Comparison of ENCODE assay signal across 8 cellular contexts in genomic region chr10:61750943-61751471, GRCh38.
A peak's percentile ranks its signal among the peaks of the same experiment; 100 is the strongest.
DNase-seq lines count a peak whose midpoint lies in the region; ATAC-seq and TF ChIP-seq lines count a peak whose summit lies in the region.

No MANE protein-coding gene starts in this region.

- H3K4me1 ChIP-seq in lower lobe of right lung, result peaks cover 21% of the 10 kb centered on the region

- no peaks in the 10 kb centered on the region for H3K27me3 Mint-ChIP-seq in HFFc6 (ENCODE audit: insufficient read depth)
- H3K27me3 Mint-ChIP-seq in chondrocyte (ENCODE audit: low read depth), result no peaks in the 10 kb centered on the region

- intact Hi-C loops in lower lobe of right lung (cut with DNase I), result no loop called here

- H3K27ac ChIP-seq in lower lobe of right lung, result no peak overlapping the region

- ATAC-seq in activated CD4-positive, CD25-positive, alpha-beta regulatory T cell treated with anti-CD3 and anti-CD28 coated beads, Interleukin-2, amount 50 U/mL, for 24 hours, result peak; percentile 89 to 93
- ATAC-seq in lower lobe of right lung, result peak; percentile 96 to 97

- H3K36me3 Mint-ChIP-seq in HFFc6 (ENCODE audit: low read depth) (no peaks in the 10 kb centered on the region), chondrocyte (ENCODE audit: low read depth) (no peaks in the 10 kb centered on the region)

- H3K36me3 ChIP-seq in lower lobe of right lung, result no peaks in the 10 kb centered on the region

- H3K4me3 Mint-ChIP-seq in HFFc6 (no peak overlapping the region; the same call in 1 of the 2 replicates), chondrocyte (ENCODE audit: unreplicated experiment) (no peak overlapping the region)

- DNase-seq in NCI-H345 (lab: John Stamatoyannopoulos, UW) (peak; percentile 6), NCI-H345 treated with DMSO at 0.1 percent for 48 hours (lab: John Stamatoyannopoulos, UW; ENCODE audit: unreplicated experiment) (no peak), HFFc6 (peak; percentile 63), MV-4-11 (lab: John Stamatoyannopoulos, UW) (peak; percentile 44), chondrocyte (ENCODE audit: low spot score) (no peak), lower lobe of right lung (peak; percentile 75)
- peak; percentile 35 to 54 for DNase-seq in stimulated activated CD8-positive, alpha-beta memory T cell treated with anti-CD3 and anti-CD28 coated beads, Interleukin-2, amount 100 ng/mL, for 48 hours (ENCODE audit: low read depth in 2 of 2)

- TF ChIP-seq CTCF in HFFc6 (IDR thresholded peaks at IDR 0.05) (peak; percentile 87), chondrocyte (IDR thresholded peaks at IDR 0.05) (peak; percentile 78), lower lobe of right lung (IDR thresholded peaks at IDR 0.05) (peak; percentile 73)

- no peaks in the 10 kb centered on the region for H3K9me3 ChIP-seq in lower lobe of right lung

- H3K27ac Mint-ChIP-seq in HFFc6 (peak overlapping the region; percentile 78), chondrocyte (ENCODE audit: unreplicated experiment) (peak overlapping the region; percentile 75)

- H3K9me3 Mint-ChIP-seq in HFFc6 (no peaks in the 10 kb centered on the region), chondrocyte (ENCODE audit: low read depth) (no peaks in the 10 kb centered on the region)

- no peaks in the 10 kb centered on the region for H3K27me3 ChIP-seq in lower lobe of right lung (ENCODE audit: low read depth)

- H3K4me1 Mint-ChIP-seq in HFFc6 (ENCODE audit: low read depth), result peaks cover 65% of the 10 kb centered on the region
- peaks cover 82% of the 10 kb centered on the region for H3K4me1 Mint-ChIP-seq in chondrocyte (ENCODE audit: low read depth)

- no peak overlapping the region for H3K4me3 ChIP-seq in lower lobe of right lung

Comparison
In these comparisons a context has a peak if more than half of its experiments do, and no peak if none do; other contexts are left out.
1. DNase-seq: peak in NCI-H345 (single experiment), HFFc6 (single experiment), MV-4-11 (single experiment), lower lobe of right lung (single experiment) and stimulated activated CD8-positive, alpha-beta memory T cell treated with anti-CD3 and anti-CD28 coated beads, Interleukin-2, amount 100 ng/mL, for 48 hours (2 of 2); none in NCI-H345 treated with DMSO at 0.1 percent for 48 hours (single experiment) and chondrocyte (single experiment).
2. Peak in every context shown above with its lines, with median percentiles within 50 percentile points of each other: CTCF ChIP-seq.